In genomic region chr10:34824870-34825269, GRCh38 we compare ENCODE assay signal across 12 cellular contexts. TPM values are rescaled to one million over a fixed set of nuclear protein-coding genes. Genes with fewer than 3 reads are reported as not detected.
DNase-seq lines count a peak whose midpoint lies in the region; ATAC-seq, FAIRE-seq and TF ChIP-seq lines count a peak whose summit lies in the region.
"Had no signal": no experiment of that assay in that cellular context is flagged by ENCODE, and none has a peak within 500 bp of the region (broad histone marks: within the 10 kb centered on the region; RNA-seq: fewer than 3 reads in every experiment).

No MANE protein-coding gene starts in this region.

- H3K27ac ChIP-seq in RWPE2 (ENCODE audit: poor library complexity, severe bottlenecking) (no peak overlapping the region), foreskin keratinocyte (no peak overlapping the region), small intestine (ENCODE audit: low read depth in 1 of 2, low read length in 1 of 2) (no peak overlapping the region)
- H3K27ac ChIP-seq: transverse colon had no signal

- H3K4me3 Mint-ChIP-seq in osteocyte (ENCODE audit: unreplicated experiment), result no peak overlapping the region

- H3K27me3 ChIP-seq in RWPE2 (ENCODE audit: insufficient read depth, poor library complexity, severe bottlenecking), result no peaks in the 10 kb centered on the region
- no peaks in the 10 kb centered on the region for H3K27me3 ChIP-seq in foreskin keratinocyte
- no peaks in the 10 kb centered on the region for H3K27me3 ChIP-seq in small intestine (ENCODE audit: control insufficient read depth in 2 of 2, insufficient read depth in 2 of 2, low read length in 2 of 2)
- H3K27me3 ChIP-seq: transverse colon had no signal

- in situ Hi-C loops in GM13977 (cut with MboI; ENCODE audit: low pct_unique_long_range_greater_than_20kb, low sequenced_read_pairs, unreplicated experiment) (no loop called here), GM13976 (cut with MboI; ENCODE audit: low sequenced_read_pairs, unreplicated experiment) (no loop called here)

- H3K9me3 ChIP-seq in RWPE2 (ENCODE audit: severe bottlenecking) (no peaks in the 10 kb centered on the region), small intestine (ENCODE audit: control insufficient read depth, low read depth) (no peaks in the 10 kb centered on the region)
- H3K9me3 ChIP-seq: transverse colon had no signal

- DNase-seq in GM13977 (ENCODE audit: low spot score) (no peak), RWPE2 (ENCODE audit: low spot score) (no peak), foreskin keratinocyte (no peak), osteocyte (ENCODE audit: extremely low spot score, unreplicated experiment) (no peak), NCI-H1436 treated with DMSO at 0.1 percent for 48 hours (lab: John Stamatoyannopoulos, UW) (no peak), small intestine (no peak), GM13976 (ENCODE audit: low spot score) (no peak)
- DNase-seq: activated CD8-positive, alpha-beta memory T cell treated with anti-CD3 and anti-CD28 coated beads for 24 hours; NCI-H526; T-helper 1 cell; transverse colon had no signal

- H3K36me3 ChIP-seq in RWPE2 (ENCODE audit: low read depth) (no peaks in the 10 kb centered on the region), small intestine (ENCODE audit: control insufficient read depth in 2 of 2, insufficient read depth in 2 of 2, low read length in 2 of 2) (no peaks in the 10 kb centered on the region)
- H3K36me3 ChIP-seq: transverse colon had no signal

- no peak for FAIRE-seq in small intestine (lab: Jason Lieb, UNC)

- no peak overlapping the region for H3K4me3 ChIP-seq in RWPE2 (ENCODE audit: severe bottlenecking)
- H3K4me3 ChIP-seq in small intestine (ENCODE audit: low read depth in 1 of 2, low read length in 2 of 2), result no peak overlapping the region
- H3K4me3 ChIP-seq: transverse colon had no signal

- no peaks in the 10 kb centered on the region for H3K4me1 Mint-ChIP-seq in osteocyte (ENCODE audit: unreplicated experiment)

- peaks cover 4% of the 10 kb centered on the region for H3K27me3 Mint-ChIP-seq in osteocyte (ENCODE audit: unreplicated experiment)

- ATAC-seq in RWPE2 (ENCODE audit: low read depth), result peak; percentile 70
- no peak for ATAC-seq in foreskin keratinocyte
- no peak for ATAC-seq in GM18520 (IDR thresholded peaks at IDR 0.05; ENCODE audit: unreplicated experiment)

- no peaks in the 10 kb centered on the region for H3K4me1 ChIP-seq in RWPE2 (ENCODE audit: insufficient read depth, poor library complexity, severe bottlenecking)
- H3K4me1 ChIP-seq in foreskin keratinocyte, result peaks cover 3% of the 10 kb centered on the region
- H3K4me1 ChIP-seq in small intestine (ENCODE audit: control insufficient read depth in 2 of 2, insufficient read depth in 1 of 2, low read depth in 1 of 2, low read length in 1 of 2), result no peaks in the 10 kb centered on the region
- H3K4me1 ChIP-seq: transverse colon had no signal

- no peaks in the 10 kb centered on the region for H3K36me3 Mint-ChIP-seq in osteocyte (ENCODE audit: unreplicated experiment)

- H3K27ac Mint-ChIP-seq in osteocyte (ENCODE audit: unreplicated experiment), result no peak overlapping the region

- TF ChIP-seq CTCF in GM13977 (IDR thresholded peaks at IDR 0.05; ENCODE audit: extremely low read depth, insufficient read depth, missing control alignments), result peak; percentile 23
- peak; percentile 22 for TF ChIP-seq CTCF in RWPE2 (IDR thresholded peaks at IDR 0.05; ENCODE audit: poor library complexity, severe bottlenecking)
- TF ChIP-seq CTCF in foreskin keratinocyte (conservative IDR thresholded peaks at IDR 0.05), result peak; percentile 37
- peak; percentile 19 for TF ChIP-seq CTCF in osteocyte (IDR thresholded peaks at IDR 0.05)
- no peak for TF ChIP-seq CTCF in GM13976 (IDR thresholded peaks at IDR 0.05; ENCODE audit: borderline replicate concordance, control extremely low read depth, extremely low read depth, insufficient read depth, missing control alignments)

- 48 to 54% (median 50%) methylated on average over 2 of the region's 2 CpGs for WGBS in small intestine, 3 donors

- no peaks in the 10 kb centered on the region for H3K9me3 Mint-ChIP-seq in osteocyte (ENCODE audit: unreplicated experiment)

RNA-seq across cellular contexts. Expression of gene PARD3, which starts 9.8 kb away (rescaled TPM):
- total RNA-seq in foreskin keratinocyte (65.4 and 69.5 TPM in 2 replicates), osteocyte (37.2 and 38.5 TPM in 2 replicates)
- polyA plus RNA-seq in foreskin keratinocyte (25.6 and 29.2 TPM in 2 replicates), small intestine (10 to 100 TPM; 14.3 to 16.3 (median 14.6) TPM)
